Comparison of ENCODE assay signal across 30 cellular contexts in genomic region chrX:20472148-20472547, GRCh38.
"Had no signal": no experiment of that assay in that cellular context is flagged by ENCODE, and none has a peak within 500 bp of the region (broad histone marks: within the 10 kb centered on the region; RNA-seq: fewer than 3 reads in every experiment).

No MANE protein-coding gene starts in this region.

- H3K4me1 ChIP-seq: breast epithelium, esophagus muscularis mucosa, gastroesophageal sphincter, heart right ventricle had no signal

- H3K9me3 ChIP-seq: breast epithelium, esophagus muscularis mucosa, gastroesophageal sphincter, heart right ventricle had no signal

- H3K36me3 Mint-ChIP-seq: activated naive CD8-positive, alpha-beta T cell; brain had no signal

- H3K36me3 ChIP-seq: breast epithelium, cardiac muscle cell, esophagus muscularis mucosa, gastroesophageal sphincter, heart right ventricle had no signal

- H3K27ac Mint-ChIP-seq: activated CD4-positive, alpha-beta T cell treated with anti-CD3 and anti-CD28 coated beads for 36 hours; activated CD4-positive, alpha-beta T cell treated with anti-CD3 and anti-CD28 coated beads, Interleukin-2, amount 10 ng/mL, durations not matched to agents 7 days and 5 days; activated CD8-positive, alpha-beta T cell treated with anti-CD3 and anti-CD28 coated beads for 36 hours; activated naive CD8-positive, alpha-beta T cell; activated T-helper 17 cell treated with anti-CD3 and anti-CD28 coated beads, Interleukin-2, amount 50 U/mL, for 72 hours; dendritic cell treated with granulocyte-macrophage colony-stimulating factor and Interleukin-4, amounts not matched to agents 40 ng/mL and 50 ng/mL, for 4 days; endodermal cell had no signal

- H3K27me3 Mint-ChIP-seq: activated CD4-positive, alpha-beta T cell treated with anti-CD3 and anti-CD28 coated beads for 36 hours; activated CD8-positive, alpha-beta T cell treated with anti-CD3 and anti-CD28 coated beads for 36 hours; activated naive CD8-positive, alpha-beta T cell; activated T-helper 17 cell treated with anti-CD3 and anti-CD28 coated beads, Interleukin-2, amount 50 U/mL, for 72 hours; brain; central memory CD8-positive, alpha-beta T cell; dendritic cell treated with granulocyte-macrophage colony-stimulating factor and Interleukin-4, amounts not matched to agents 40 ng/mL and 50 ng/mL, for 4 days had no signal

- H3K27ac ChIP-seq: breast epithelium, cardiac muscle cell, coronary artery, dorsolateral prefrontal cortex, esophagus muscularis mucosa, gastroesophageal sphincter, heart right ventricle had no signal

- H3K4me3 ChIP-seq: breast epithelium, cardiac muscle cell, coronary artery, dorsolateral prefrontal cortex, esophagus muscularis mucosa, gastroesophageal sphincter, heart right ventricle had no signal

- H3K4me3 Mint-ChIP-seq: activated CD4-positive, alpha-beta T cell treated with anti-CD3 and anti-CD28 coated beads for 36 hours; activated CD4-positive, alpha-beta T cell treated with anti-CD3 and anti-CD28 coated beads, Interleukin-2, amount 10 ng/mL, durations not matched to agents 7 days and 5 days; activated CD8-positive, alpha-beta T cell treated with anti-CD3 and anti-CD28 coated beads for 36 hours; activated naive CD8-positive, alpha-beta T cell; activated T-cell treated with anti-CD3 and anti-CD28 coated beads, Interleukin-2, amount 50 U/mL, for 4 hours; activated T-helper 17 cell treated with anti-CD3 and anti-CD28 coated beads, Interleukin-2, amount 50 U/mL, for 72 hours; brain; central memory CD8-positive, alpha-beta T cell; dendritic cell treated with granulocyte-macrophage colony-stimulating factor and Interleukin-4, amounts not matched to agents 40 ng/mL and 50 ng/mL, for 4 days; endodermal cell had no signal

- H3K27me3 ChIP-seq: cardiac muscle cell, esophagus muscularis mucosa, gastroesophageal sphincter had no signal

- H3K4me1 Mint-ChIP-seq: activated CD4-positive, alpha-beta T cell treated with anti-CD3 and anti-CD28 coated beads for 36 hours; activated CD4-positive, alpha-beta T cell treated with anti-CD3 and anti-CD28 coated beads, Interleukin-2, amount 10 ng/mL, durations not matched to agents 7 days and 5 days; activated T-helper 17 cell treated with anti-CD3 and anti-CD28 coated beads, Interleukin-2, amount 50 U/mL, for 72 hours; central memory CD8-positive, alpha-beta T cell; endodermal cell had no signal

- ATAC-seq: activated CD4-positive, alpha-beta T cell treated with anti-CD3 and anti-CD28 coated beads for 36 hours; activated CD8-positive, alpha-beta T cell treated with anti-CD3 and anti-CD28 coated beads for 36 hours; activated T-cell treated with anti-CD3 and anti-CD28 coated beads, Interleukin-2, amount 50 U/mL, for 4 hours; activated T-helper 17 cell treated with anti-CD3 and anti-CD28 coated beads, Interleukin-2, amount 50 U/mL, for 72 hours; gastroesophageal sphincter; heart right ventricle had no signal

- H3K9me3 Mint-ChIP-seq: activated CD4-positive, alpha-beta T cell treated with anti-CD3 and anti-CD28 coated beads, Interleukin-2, amount 10 ng/mL, durations not matched to agents 7 days and 5 days; activated CD8-positive, alpha-beta T cell treated with anti-CD3 and anti-CD28 coated beads for 36 hours; activated T-cell treated with anti-CD3 and anti-CD28 coated beads, Interleukin-2, amount 50 U/mL, for 4 hours; activated T-helper 17 cell treated with anti-CD3 and anti-CD28 coated beads, Interleukin-2, amount 50 U/mL, for 72 hours; central memory CD8-positive, alpha-beta T cell; dendritic cell treated with granulocyte-macrophage colony-stimulating factor and Interleukin-4, amounts not matched to agents 40 ng/mL and 50 ng/mL, for 4 days had no signal

- DNase-seq: activated CD4-positive, alpha-beta T cell treated with anti-CD3 and anti-CD28 coated beads for 36 hours; activated CD4-positive, alpha-beta T cell treated with anti-CD3 and anti-CD28 coated beads, Interleukin-2, amount 10 ng/mL, durations not matched to agents 7 days and 5 days; activated CD4-positive, alpha-beta T cell treated with anti-CD3 and anti-CD28 coated beads, Interleukin-2, amount 50 U/mL, for 4 hours; activated CD4-positive, CD25-positive, alpha-beta regulatory T cell; activated CD4-positive, CD25-positive, alpha-beta regulatory T cell treated with anti-CD3 and anti-CD28 coated beads, Interleukin-2, amount 50 U/mL, for 72 hours; activated CD8-positive, alpha-beta memory T cell treated with anti-CD3 and anti-CD28 coated beads for 24 hours; activated CD8-positive, alpha-beta T cell treated with anti-CD3 and anti-CD28 coated beads for 36 hours; activated effector memory CD4-positive, alpha-beta T cell treated with Interleukin-2 at 50 U/mL for 16 hours; activated gamma-delta T cell treated with Interleukin-2 at 50 U/mL for 16 hours; activated naive CD4-positive, alpha-beta T cell treated with anti-CD3 and anti-CD28 coated beads, Interleukin-2, amount 50 U/mL, for 16 hours; activated naive CD4-positive, alpha-beta T cell treated with Interleukin-2 at 50 U/mL for 16 hours; activated T-cell treated with anti-CD3 and anti-CD28 coated beads, Interleukin-2, amount 50 U/mL, for 4 hours; amygdala; aorta; dorsolateral prefrontal cortex; effector memory CD4-positive, alpha-beta T cell; endodermal cell; erythroblast; heart right ventricle; T-helper 2 cell had no signal
